In genomic region chr13:113210834-113211233, GRCh38 we compare ENCODE assay signal across 9 cellular contexts. TPM values are rescaled to one million over a fixed set of nuclear protein-coding genes. Genes with fewer than 3 reads are reported as not detected.
DNase-seq lines count a peak whose midpoint lies in the region; ATAC-seq, FAIRE-seq and TF ChIP-seq lines count a peak whose summit lies in the region.
"Had no signal": no experiment of that assay in that cellular context is flagged by ENCODE, and none has a peak within 500 bp of the region (broad histone marks: within the 10 kb centered on the region; RNA-seq: fewer than 3 reads in every experiment).

No MANE protein-coding gene starts in this region.

- H3K27ac Mint-ChIP-seq in activated B cell treated with CpG ODN at 0.5 μM for 24 hours: peak overlapping the region; percentile 84

- H3K9me3 ChIP-seq in keratinocyte (ENCODE audit: control insufficient read depth, low read depth, low read length): no peaks in the 10 kb centered on the region

- peaks cover 3 to 6% of the 10 kb centered on the region in 2 experiments for H3K36me3 ChIP-seq in keratinocyte (ENCODE audit: control insufficient read depth in 2 of 2, extremely low read depth in 1 of 2, insufficient read depth in 2 of 2, low read length in 2 of 2)

- dilution Hi-C loops in keratinocyte (cut with MboI; ENCODE audit: extremely low pct_ligation_motif_present, low sequenced_read_pairs): no loop called here

- H3K4me2 ChIP-seq in keratinocyte (ENCODE audit: control insufficient read depth, extremely low read depth, insufficient read depth, low read depth, low read length): peak overlapping the region; percentile 95

- intact Hi-C loops in activated B cell treated with CpG ODN at 0.5 μM for 24 hours (cut with micrococcal nuclease): no loop called here

- peaks cover 32% of the 10 kb centered on the region for H3K4me1 ChIP-seq in keratinocyte (ENCODE audit: control insufficient read depth, extremely low read depth, insufficient read depth, low read length)

- TF ChIP-seq POLR2A in GM12891 (IDR thresholded peaks at IDR 0.05; ENCODE audit: low read depth, low read length): no peak

- CTCF ChIA-PET in activated B cell treated with CpG ODN at 0.5 μM for 24 hours (lab: Charles Lee): no interaction called here

- DNase-seq in AG09309 (ENCODE audit: low read depth) (no peak), GM12891 (ENCODE audit: insufficient read length, low spot score) (no peak), activated B cell treated with CpG ODN at 0.5 μM for 24 hours (no peak), keratinocyte (ENCODE audit: low read depth, low spot score) (no peak), NCI-H128 (lab: John Stamatoyannopoulos, UW; ENCODE audit: unreplicated experiment) (no peak), HuH-7.5 (ENCODE audit: low spot score) (no peak), NCI-H2227 (lab: John Stamatoyannopoulos, UW; ENCODE audit: unreplicated experiment) (no peak)
- DNase-seq: NCI-H2081 had no signal

- no peaks in the 10 kb centered on the region for H3K9me3 Mint-ChIP-seq in activated B cell treated with CpG ODN at 0.5 μM for 24 hours

- TF ChIP-seq CTCF in AG09309 (IDR thresholded peaks at IDR 0.05; ENCODE audit: control insufficient read depth, insufficient read depth, low read depth, low read length, missing control alignments) (no peak), activated B cell treated with CpG ODN at 0.5 μM for 24 hours (IDR thresholded peaks at IDR 0.05) (no peak), keratinocyte (optimal IDR thresholded peaks at IDR 0.05 in 1 of 3, IDR thresholded peaks at IDR 0.05 in 1 of 3, conservative IDR thresholded peaks at IDR 0.05 in 1 of 3; ENCODE audit: extremely low read depth in 1 of 3, insufficient read depth in 2 of 3, low read length in 3 of 3) (no peak)

- H3K27me3 Mint-ChIP-seq in activated B cell treated with CpG ODN at 0.5 μM for 24 hours: no peaks in the 10 kb centered on the region

- FAIRE-seq in GM12891 (lab: Jason Lieb, UNC) (peak; percentile 55), keratinocyte (lab: Jason Lieb, UNC) (no peak)

- peak overlapping the region; percentile 57 for H3K4me3 Mint-ChIP-seq in activated B cell treated with CpG ODN at 0.5 μM for 24 hours

- POLR2A ChIA-PET in activated B cell treated with CpG ODN at 0.5 μM for 24 hours (lab: Charles Lee): no interaction called here

- ATAC-seq in activated B cell treated with CpG ODN at 0.5 μM for 24 hours (ENCODE audit: low read depth): no peak
- ATAC-seq in HG03196 (IDR thresholded peaks at IDR 0.05; ENCODE audit: unreplicated experiment): no peak

- H3K36me3 Mint-ChIP-seq in activated B cell treated with CpG ODN at 0.5 μM for 24 hours (ENCODE audit: low read depth): peaks cover 32% of the 10 kb centered on the region

- H3K4me3 ChIP-seq in AG09309 (ENCODE audit: control insufficient read depth, low read depth, low read length): peak overlapping the region; percentile 6; the same call in 1 of the 2 replicates
- H3K4me3 ChIP-seq in keratinocyte (ENCODE audit: control insufficient read depth in 2 of 3, extremely low read depth in 1 of 3, insufficient read depth in 2 of 3, low read depth in 1 of 3, low read length in 3 of 3): peak overlapping the region in 2 of 3 experiments; percentile 90 to 93

- no peaks in the 10 kb centered on the region for H3K27me3 ChIP-seq in keratinocyte (ENCODE audit: control insufficient read depth, extremely low read depth, insufficient read depth, low read length)

- H3K9ac ChIP-seq in keratinocyte (ENCODE audit: control insufficient read depth, extremely low read depth, insufficient read depth, low read length): peak overlapping the region; percentile 97

- no peak overlapping the region for H2AFZ ChIP-seq in keratinocyte (ENCODE audit: control insufficient read depth, low read length)

- peaks cover 13% of the 10 kb centered on the region for H3K9me1 ChIP-seq in keratinocyte (ENCODE audit: control insufficient read depth, extremely low read depth, insufficient read depth, low read length)

- H4K20me1 ChIP-seq in keratinocyte (ENCODE audit: control insufficient read depth, extremely low read depth, insufficient read depth, low read length): peaks cover 35% of the 10 kb centered on the region

- H3K27ac ChIP-seq in keratinocyte (ENCODE audit: control insufficient read depth, insufficient read depth, low read length): no peak overlapping the region

- H3K4me1 Mint-ChIP-seq in activated B cell treated with CpG ODN at 0.5 μM for 24 hours: peaks cover 44% of the 10 kb centered on the region

- peaks cover 86% of the 10 kb centered on the region for H3K79me2 ChIP-seq in keratinocyte (ENCODE audit: control insufficient read depth, insufficient read depth, low read length)

TF ChIP-seq in GM12891, 5 proteins besides CTCF, POLR2A, EP300 and RAD21:
- no peak for TF ChIP-seq POLR2AphosphoS5 (IDR thresholded peaks at IDR 0.05; ENCODE audit: low read depth, low read length)
- no peak for TF ChIP-seq SPI1 (IDR thresholded peaks at IDR 0.05; ENCODE audit: low read depth, low read length)
- TF ChIP-seq PAX5 (IDR thresholded peaks at IDR 0.05; ENCODE audit: insufficient read depth, low read length, severe bottlenecking): no peak
- no peak for TF ChIP-seq POU2F2 (IDR thresholded peaks at IDR 0.05; ENCODE audit: low read depth, low read length)
- no peak for TF ChIP-seq TAF1 (IDR thresholded peaks at IDR 0.05; ENCODE audit: low read depth, low read length)
TF ChIP-seq in GM12891: peak in this region for 0.

RNA-seq across cellular contexts. Expression of gene CUL4A, which starts 1.4 kb away (rescaled TPM):
- polyA plus RNA-seq in GM12891 (2012; ENCODE audit: low read depth, missing spikeins): 30.9 TPM
- total RNA-seq in activated B cell treated with CpG ODN at 0.5 μM for 24 hours: 65.9 and 77.2 TPM in 2 replicates
- polyA plus RNA-seq in keratinocyte: 35.8 to 69.3 TPM (median 57.3 TPM) in 3 replicates
- 41.4 TPM for polyA plus RNA-seq in keratinocyte (2011; ENCODE audit: low read depth)
- 44.8 and 50.9 TPM in 2 replicates for polyA plus RNA-seq in keratinocyte (2011; cell fraction: cytosol; rRNA removed)
- polyA plus RNA-seq in keratinocyte (2011; cell fraction: nucleus; rRNA removed): 77.3 and 80.6 TPM in 2 replicates
- polyA plus RNA-seq in keratinocyte (2012; ENCODE audit: low replicate concordance): 45.1 and 62.0 TPM in 2 replicates
- polyA minus RNA-seq in keratinocyte: 41.4 to 53.7 TPM (median 51.3 TPM) in 3 replicates
- polyA minus RNA-seq in keratinocyte (2011; cell fraction: cytosol; rRNA and poly(A)+ RNA removed): 27.0 TPM
- 31.8 and 57.9 TPM in 2 replicates for polyA minus RNA-seq in keratinocyte (2011; cell fraction: nucleus; rRNA and poly(A)+ RNA removed)

RNA-seq across cellular contexts. Expression of gene PCID2, which starts 2.4 kb away (rescaled TPM):
- polyA plus RNA-seq in GM12891 (2012; ENCODE audit: low read depth, missing spikeins): 33.9 TPM
- total RNA-seq in activated B cell treated with CpG ODN at 0.5 μM for 24 hours: 35.6 and 43.1 TPM in 2 replicates
- 52.7 to 76.5 TPM (median 64.8 TPM) in 3 replicates for polyA plus RNA-seq in keratinocyte
- polyA plus RNA-seq in keratinocyte (2011; ENCODE audit: low read depth): 21.2 TPM
- 29.7 and 49.2 TPM in 2 replicates for polyA plus RNA-seq in keratinocyte (2011; cell fraction: cytosol; rRNA removed)
- 87.9 and 106 TPM in 2 replicates for polyA plus RNA-seq in keratinocyte (2011; cell fraction: nucleus; rRNA removed)
- polyA plus RNA-seq in keratinocyte (2012; ENCODE audit: low replicate concordance): 31.4 and 32.0 TPM in 2 replicates
- polyA minus RNA-seq in keratinocyte: 18.6 to 45.0 TPM (median 39.5 TPM) in 3 replicates
- 15.5 TPM for polyA minus RNA-seq in keratinocyte (2011; cell fraction: cytosol; rRNA and poly(A)+ RNA removed)
- 30.6 and 42.4 TPM in 2 replicates for polyA minus RNA-seq in keratinocyte (2011; cell fraction: nucleus; rRNA and poly(A)+ RNA removed)

RNA-seq across cellular contexts. Expression of gene PROZ, which starts 52.4 kb away (rescaled TPM):
- polyA plus RNA-seq in GM12891 (2012; ENCODE audit: low read depth, missing spikeins): 0.05 TPM
- total RNA-seq in activated B cell treated with CpG ODN at 0.5 μM for 24 hours: not detected in 2 replicates
- polyA plus RNA-seq in keratinocyte: not detected in 3 replicates
- polyA plus RNA-seq in keratinocyte (2011; ENCODE audit: low read depth): not detected
- polyA plus RNA-seq in keratinocyte (2011; cell fraction: cytosol; rRNA removed): not detected in 2 replicates
- polyA plus RNA-seq in keratinocyte (2011; cell fraction: nucleus; rRNA removed): not detected in 2 replicates
- polyA plus RNA-seq in keratinocyte (2012; ENCODE audit: low replicate concordance): 0.14 and 0.28 TPM in 2 replicates
- polyA minus RNA-seq in keratinocyte: not detected in 3 replicates
- not detected for polyA minus RNA-seq in keratinocyte (2011; cell fraction: cytosol; rRNA and poly(A)+ RNA removed)
- polyA minus RNA-seq in keratinocyte (2011; cell fraction: nucleus; rRNA and poly(A)+ RNA removed): not detected in 2 replicates
